Comparison of ENCODE assay signal across 1 cellular context in genomic region chr3:42148982-42149432, GRCh38.
TF ChIP-seq lines count a peak whose summit lies in the region.

No MANE protein-coding gene starts in this region.

TF ChIP-seq in K562, 482 proteins besides CTCF, POLR2A, EP300 and RAD21 (continued from another document):
- 0 out of 4 replicates have a peak, but pooled peaks of 1 of the 2 experiments have one; percentile 29 for TF ChIP-seq MNT (conservative IDR thresholded peaks at IDR 0.05)
- no peak for TF ChIP-seq ZNF184 (CRISPR knock-in tag; IDR thresholded peaks at IDR 0.05)
- TF ChIP-seq RCOR1 (IDR thresholded peaks at IDR 0.05; ENCODE audit: borderline replicate concordance in 1 of 2, low read depth in 2 of 2, low read length in 2 of 2): peak in 1 of 2 experiments; percentile 93; a peak in 2 of 4 replicates
- no peak for TF ChIP-seq ARID3A (IDR thresholded peaks at IDR 0.05; ENCODE audit: borderline replicate concordance, low read depth, low read length)
- TF ChIP-seq MEIS2 (IDR thresholded peaks at IDR 0.05; ENCODE audit: partially characterized antibody): no peak
- peak; percentile 92 for TF ChIP-seq MIER1 (IDR thresholded peaks at IDR 0.05; ENCODE audit: low read depth)
- TF ChIP-seq CHD2 (IDR thresholded peaks at IDR 0.05; ENCODE audit: low read depth, low read length): no peak
- TF ChIP-seq ATF1 (CRISPR knock-in tag; IDR thresholded peaks at IDR 0.05): no peak
- peak; percentile 92 for TF ChIP-seq ATF1 (tag; IDR thresholded peaks at IDR 0.05)
- peak; percentile 95 for TF ChIP-seq CTBP1 (IDR thresholded peaks at IDR 0.05; ENCODE audit: borderline replicate concordance)
- peak; percentile 97 for TF ChIP-seq EHMT2 (IDR thresholded peaks at IDR 0.05)
- TF ChIP-seq CREB1 (IDR thresholded peaks at IDR 0.05): peak; percentile 83
- TF ChIP-seq CREB1 (CRISPR knock-in tag; IDR thresholded peaks at IDR 0.05): peak; percentile 81
- no peak for TF ChIP-seq NELFE (IDR thresholded peaks at IDR 0.05; ENCODE audit: insufficient read depth, insufficient read length)
- no peak for TF ChIP-seq NFXL1 (CRISPR knock-in tag; IDR thresholded peaks at IDR 0.05)
- TF ChIP-seq ZNF23 (CRISPR knock-in tag; IDR thresholded peaks at IDR 0.05): no peak
- TF ChIP-seq ZNF41 (CRISPR knock-in tag; conservative IDR thresholded peaks at IDR 0.05): no peak
- TF ChIP-seq BACH1 (tag; IDR thresholded peaks at IDR 0.05): no peak
